Comparison of ENCODE assay signal across 9 cellular contexts in genomic region chr7:732094-732541, GRCh38. TPM values are rescaled to one million over a fixed set of nuclear protein-coding genes. Genes with fewer than 3 reads are reported as not detected.
DNase-seq lines count a peak whose midpoint lies in the region; ATAC-seq and TF ChIP-seq lines count a peak whose summit lies in the region.
"Had no signal": no experiment of that assay in that cellular context is flagged by ENCODE, and none has a peak within 500 bp of the region (broad histone marks: within the 10 kb centered on the region; RNA-seq: fewer than 3 reads in every experiment).

No MANE protein-coding gene starts in this region.

- H3K4me3 ChIP-seq in cardiac fibroblast (replicated peaks in 1 of 2; ENCODE audit: low read depth in 2 of 2, low read length in 2 of 2) (no peak overlapping the region), mucosa of descending colon (no peak overlapping the region)
- H3K4me3 ChIP-seq: breast epithelium had no signal

- H3K36me3 ChIP-seq in mucosa of descending colon (ENCODE audit: low read depth), result no peaks in the 10 kb centered on the region
- H3K36me3 ChIP-seq: breast epithelium had no signal

- no peak for TF ChIP-seq CTCF in cardiac fibroblast (IDR thresholded peaks at IDR 0.05; ENCODE audit: low read depth, low read length)
- no peak for TF ChIP-seq CTCF in mucosa of descending colon (IDR thresholded peaks at IDR 0.05)

- peak; percentile 90 for ATAC-seq in mucosa of descending colon
- ATAC-seq in GM18858 (IDR thresholded peaks at IDR 0.05; ENCODE audit: unreplicated experiment), result no peak

- intact Hi-C loops in mucosa of descending colon (cut with DNase I, micrococcal nuclease), result no loop called here

- peaks cover 5% of the 10 kb centered on the region for H3K9me3 ChIP-seq in mucosa of descending colon

- DNase-seq in DMS53 (lab: John Stamatoyannopoulos, UW), result peak; percentile 98
- peak; percentile 93 for DNase-seq in NCI-H1694 (lab: John Stamatoyannopoulos, UW)
- DNase-seq in cardiac fibroblast (ENCODE audit: low read depth in 2 of 2), result peak; percentile 14 to 55
- DNase-seq in mucosa of descending colon, result peak; percentile 78 to 86 (median 83)
- no peak for DNase-seq in SK-N-DZ (ENCODE audit: low spot score)
- DNase-seq in putamen (ENCODE audit: low spot score), result no peak
- DNase-seq in NK-92 (lab: John Stamatoyannopoulos, UW; ENCODE audit: unreplicated experiment), result no peak

- H3K4me1 ChIP-seq in mucosa of descending colon (ENCODE audit: low read depth), result peaks cover 22% of the 10 kb centered on the region

RNA-seq across cellular contexts. Expression of gene PRKAR1B, which starts 5.0 kb away (rescaled TPM):
- total RNA-seq in mucosa of descending colon, result 10 to 100 TPM; 10.1 to 24.5 (median 24.4) TPM
- 44.6 and 45.9 TPM in 2 replicates for polyA plus RNA-seq in SK-N-DZ (2014; cell fraction: cytosol; rRNA removed)
- 27.3 and 34.9 TPM in 2 replicates for polyA plus RNA-seq in SK-N-DZ (2014; cell fraction: nucleus; rRNA removed)

RNA-seq across cellular contexts. Expression of gene DNAAF5, which starts 5.6 kb away (rescaled TPM):
- 10 to 100 TPM; 29.4 to 43.0 (median 30.9) TPM for total RNA-seq in mucosa of descending colon
- polyA plus RNA-seq in SK-N-DZ (2014; cell fraction: cytosol; rRNA removed), result 43.2 and 47.1 TPM in 2 replicates
- 26.4 and 39.0 TPM in 2 replicates for polyA plus RNA-seq in SK-N-DZ (2014; cell fraction: nucleus; rRNA removed)

Comparison
In these comparisons a context has a peak if more than half of its experiments do, and no peak if none do; other contexts are left out.
1. DNase-seq: peak in DMS53 (single experiment), NCI-H1694 (single experiment), cardiac fibroblast (2 of 2) and mucosa of descending colon (3 of 3); none in SK-N-DZ (single experiment), putamen (single experiment) and NK-92 (single experiment).